In the genomic region with DNA sequence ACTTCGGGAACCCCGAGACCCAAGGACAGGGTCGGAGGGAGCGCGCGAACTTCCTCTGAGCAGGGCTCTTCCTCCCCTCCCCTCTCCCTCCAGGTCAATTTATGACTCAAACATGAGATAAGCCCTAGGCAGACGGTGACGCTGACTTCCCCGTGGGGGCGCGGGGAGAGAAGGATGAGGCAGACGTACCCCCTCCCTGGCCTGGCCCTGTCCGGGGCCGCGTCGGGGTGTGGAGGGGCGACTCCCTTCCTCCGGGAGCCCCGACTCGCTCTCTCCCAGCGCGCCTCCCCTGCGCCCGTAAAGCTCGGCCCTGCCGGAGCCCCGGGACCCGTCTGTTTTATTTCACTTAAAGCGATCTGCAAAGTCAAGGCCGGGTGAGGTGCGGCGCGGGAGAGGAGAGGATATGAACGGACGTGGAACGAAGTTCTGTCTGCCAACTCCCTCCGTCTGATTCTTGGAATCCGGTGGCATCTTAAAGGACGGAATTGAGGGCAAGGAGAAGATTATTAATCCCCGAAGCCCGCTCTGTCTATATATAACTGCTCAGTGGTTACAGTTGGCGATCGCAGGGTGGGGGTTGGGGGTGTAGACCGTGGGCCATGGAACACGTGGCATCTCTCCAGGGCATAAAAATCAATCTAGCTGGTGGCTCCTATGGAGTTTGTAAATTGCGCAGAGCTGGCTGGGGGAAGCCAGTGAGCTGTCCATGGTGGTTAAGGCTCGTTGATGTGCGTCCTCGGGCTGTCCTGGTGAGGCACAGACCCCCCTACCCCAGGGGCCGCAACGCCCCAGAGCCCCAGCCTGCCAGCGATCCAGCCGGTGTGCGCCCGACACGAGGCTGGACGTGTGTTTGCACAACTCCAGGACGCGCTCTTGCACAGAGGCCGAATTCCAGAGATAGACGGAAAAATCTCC, we compare ENCODE assay signal across 8 cellular contexts. TPM values are rescaled to one million over a fixed set of nuclear protein-coding genes. Genes with fewer than 3 reads are reported as not detected.
DNase-seq lines count a peak whose midpoint lies in the region; ATAC-seq, FAIRE-seq and TF ChIP-seq lines count a peak whose summit lies in the region.

No MANE protein-coding gene starts in this region.

- peak overlapping the region; percentile 46 for H3K4me3 ChIP-seq in K562
- peak overlapping the region; percentile 3 for H3K4me3 ChIP-seq in lower lobe of right lung
- H3K4me3 ChIP-seq in dorsolateral prefrontal cortex = peak overlapping the region in 24 of 59 donors; percentile 6 to 44 (median 26)

- in situ Hi-C loops in K562 (cut with MboI) = loop anchor here (10.0 kb wide), 1 partner anchor 199 kb away; no protein-coding TSS in a partner anchor

- FAIRE-seq in K562 (lab: Jason Lieb, UNC) = peak; percentile 85

- ATAC-seq in K562 (peak; percentile 90), lower lobe of right lung (peak; percentile 46 to 47), HG03039 (IDR thresholded peaks at IDR 0.05; ENCODE audit: unreplicated experiment) (no peak)

- H3K27ac ChIP-seq in K562 (ENCODE audit: extremely low read depth, low read depth, low read length) (0 out of 3 replicates have a peak overlapping the region, but pooled peaks have one; percentile 25), lower lobe of right lung (no peak overlapping the region), dorsolateral prefrontal cortex (no peak overlapping the region)

- POLR2A ChIA-PET in K562 (lab: Yijun Ruan, JAX) = interaction anchor here (0.5 to 1.9 kb wide), 4 partner anchors 9 to 792 kb away, joined by 3 to 6 read pairs (median 4); no protein-coding TSS in a partner anchor

- WGBS in K562 (ENCODE audit: insufficient coverage, low coverage, missing lambda C conversion rate) = 21% methylated on average over 43 of the region's 61 CpGs

- peak overlapping the region; percentile 74 for H3K4me2 ChIP-seq in K562 (ENCODE audit: insufficient read depth, low read length)

- peak in 1 of 2 experiments; percentile 19; a peak in 1 of 4 replicates for TF ChIP-seq RAD21 in K562 (CRISPR knock-in tag; conservative IDR thresholded peaks at IDR 0.05 in 1 of 2, IDR thresholded peaks at IDR 0.05 in 1 of 2)

- no peaks in the 10 kb centered on the region for H3K9me3 Mint-ChIP-seq in HFFc6

- peak overlapping the region; percentile 88 for H2AFZ ChIP-seq in K562 (ENCODE audit: low read depth, low read length)

- no peaks in the 10 kb centered on the region for H3K9me1 ChIP-seq in K562 (ENCODE audit: control insufficient read depth, insufficient read depth, low read length)

- H3K4me1 ChIP-seq in K562 (replicated peaks in 1 of 2; ENCODE audit: control insufficient read depth in 2 of 2, insufficient read depth in 2 of 2, low read length in 2 of 2) (peaks cover 2 to 17% of the 10 kb centered on the region in 2 experiments; a peak in 2 of 5 replicates), lower lobe of right lung (peaks cover 14% of the 10 kb centered on the region)

- TF ChIP-seq CTCF in HFFc6 (IDR thresholded peaks at IDR 0.05) (no peak), K562 (IDR thresholded peaks at IDR 0.05 in 2 of 3, conservative IDR thresholded peaks at IDR 0.05 in 1 of 3; ENCODE audit: insufficient read depth in 2 of 3, low read depth in 1 of 3, low read length in 3 of 3) (0 out of 6 replicates have a peak, but pooled peaks of 1 of the 3 experiments have one; percentile 2), lower lobe of right lung (IDR thresholded peaks at IDR 0.05) (no peak), dorsolateral prefrontal cortex (IDR thresholded peaks at IDR 0.05 in 54 of 56, conservative IDR thresholded peaks at IDR 0.05 in 2 of 56; ENCODE audit: low read depth in 1 of 56, partially characterized antibody in 56 of 56) (no peak)

- H3K27me3 Mint-ChIP-seq in HFFc6 (ENCODE audit: insufficient read depth) = peaks cover 20% of the 10 kb centered on the region

- DNase-seq in A172 (ENCODE audit: low spot score) (peak; percentile 47), HFFc6 (peak; percentile 27), K562 (ENCODE audit: extremely low read depth in 1 of 4, low spot score in 3 of 4) (peak; percentile 66 to 85 (median 72)), lower lobe of right lung (no peak), dorsolateral prefrontal cortex (no peak), HCEC 1CT (no peak), C1 segment of cervical spinal cord (lab: John Stamatoyannopoulos, UW) (no peak)

- H3K27me3 ChIP-seq in K562 (ENCODE audit: control insufficient read depth in 2 of 2, insufficient read depth in 2 of 2, low read length in 2 of 2) = peaks cover 4 to 7% of the 10 kb centered on the region in 2 experiments; a peak in 3 of 5 replicates
- peaks cover 73% of the 10 kb centered on the region for H3K27me3 ChIP-seq in lower lobe of right lung (ENCODE audit: low read depth)
- H3K27me3 ChIP-seq in dorsolateral prefrontal cortex = peaks cover 2 to 82% (median 54%) of the 10 kb centered on the region in 45 donors

- TF ChIP-seq POLR2A in K562 (conservative IDR thresholded peaks at IDR 0.05) = no peak

- no peaks in the 10 kb centered on the region for H3K36me3 Mint-ChIP-seq in HFFc6 (ENCODE audit: low read depth)

- no peaks in the 10 kb centered on the region for H3K79me2 ChIP-seq in K562 (ENCODE audit: control insufficient read depth, insufficient read depth, low read length)

- H3K4me3 Mint-ChIP-seq in HFFc6 = peak overlapping the region; percentile 88

- CTCF ChIA-PET in K562 (lab: Yijun Ruan, JAX; ENCODE audit: low intra/inter-chr PET ratio) = no interaction called here

- H3K9me3 ChIP-seq in K562 (replicated peaks; ENCODE audit: control insufficient read depth, insufficient read depth, low read depth, low read length) (no peaks in the 10 kb centered on the region), lower lobe of right lung (no peaks in the 10 kb centered on the region)

- peak overlapping the region; percentile 40 to 44; a peak in 3 of 4 replicates for H3K9ac ChIP-seq in K562 (ENCODE audit: insufficient read depth in 1 of 2, low read depth in 2 of 2, low read length in 2 of 2)

- no peaks in the 10 kb centered on the region for H3K36me3 ChIP-seq in K562 (ENCODE audit: control insufficient read depth, insufficient read depth, low read length)
- no peaks in the 10 kb centered on the region for H3K36me3 ChIP-seq in lower lobe of right lung

- H4K20me1 ChIP-seq in K562 (replicated peaks; ENCODE audit: control insufficient read depth, insufficient read depth, low read length) = no peaks in the 10 kb centered on the region

- H3K4me1 Mint-ChIP-seq in HFFc6 (ENCODE audit: low read depth) = peaks cover 56% of the 10 kb centered on the region

- no TSS peak for BruUV-seq in K562 (replicated peaks; lab: Mats Ljungman, UMichigan)

- intact Hi-C loops in K562 (cut with micrococcal nuclease) = no loop called here
- intact Hi-C loops in lower lobe of right lung (cut with DNase I) = no loop called here
- intact Hi-C loops in dorsolateral prefrontal cortex (cut with DNase I) = no loop called here

- H3K27ac Mint-ChIP-seq in HFFc6 = 0 out of 2 replicates have a peak overlapping the region, but pooled peaks have one; percentile 28

- no peak; the same call in 1 of the 2 replicates for TF ChIP-seq EP300 in K562 (IDR thresholded peaks at IDR 0.05; ENCODE audit: low read length)

TF ChIP-seq in K562, 482 proteins besides CTCF, POLR2A, EP300 and RAD21 (continues in another document):
- TF ChIP-seq, protein P1, sequence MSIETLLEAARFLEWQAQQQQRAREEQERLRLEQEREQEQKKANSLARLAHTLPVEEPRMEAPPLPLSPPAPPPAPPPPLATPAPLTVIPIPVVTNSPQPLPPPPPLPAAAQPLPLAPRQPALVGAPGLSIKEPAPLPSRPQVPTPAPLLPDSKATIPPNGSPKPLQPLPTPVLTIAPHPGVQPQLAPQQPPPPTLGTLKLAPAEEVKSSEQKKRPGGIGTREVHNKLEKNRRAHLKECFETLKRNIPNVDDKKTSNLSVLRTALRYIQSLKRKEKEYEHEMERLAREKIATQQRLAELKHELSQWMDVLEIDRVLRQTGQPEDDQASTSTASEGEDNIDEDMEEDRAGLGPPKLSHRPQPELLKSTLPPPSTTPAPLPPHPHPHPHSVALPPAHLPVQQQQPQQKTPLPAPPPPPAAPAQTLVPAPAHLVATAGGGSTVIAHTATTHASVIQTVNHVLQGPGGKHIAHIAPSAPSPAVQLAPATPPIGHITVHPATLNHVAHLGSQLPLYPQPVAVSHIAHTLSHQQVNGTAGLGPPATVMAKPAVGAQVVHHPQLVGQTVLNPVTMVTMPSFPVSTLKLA (conservative IDR thresholded peaks at IDR 0.05) = peak; percentile 26 to 47; a peak in 2 of 4 replicates
- TF ChIP-seq SPI1 (IDR thresholded peaks at IDR 0.05; ENCODE audit: borderline replicate concordance, low read depth, low read length) (peak; percentile 61; the same call in 1 of the 2 replicates), ZNF12 (CRISPR knock-in tag; IDR thresholded peaks at IDR 0.05) (no peak), NR2F6 (CRISPR knock-in tag; IDR thresholded peaks at IDR 0.05) (no peak), ZNF444 (CRISPR knock-in tag; IDR thresholded peaks at IDR 0.05) (no peak), ZNF3 (CRISPR knock-in tag; IDR thresholded peaks at IDR 0.05) (no peak), SMC3 (conservative IDR thresholded peaks at IDR 0.05; ENCODE audit: insufficient read depth, low read depth, low read length) (no peak)

RNA-seq across cellular contexts. Expression of a gene that starts 2.9 kb away (rescaled TPM):
- total RNA-seq in A172 (2014; rRNA removed; shearing (Covaris generic)) = 0.41 and 3.1 TPM in 2 replicates
- 1 to 10 TPM in 3 of 6 experiments, under 1 TPM in 3; 0.59 to 1.3 (median 1.0) TPM for total RNA-seq in HFFc6 (2021; fragmentation: NEBNext Ultra II Directional; extraction: Animal tissue kit (Norgen Biotek cat#: 25700))
- 2.9 and 3.2 TPM in 2 replicates for total RNA-seq in K562 (2011; cell fraction: chromatin; rRNA removed; ENCODE audit: low replicate concordance)
- total RNA-seq in K562 (2011; cell fraction: nucleolus; rRNA removed) = 1.6 and 4.0 TPM in 2 replicates
- total RNA-seq in K562 (2011; cell fraction: nucleoplasm; rRNA removed) = 2.7 and 3.4 TPM in 2 replicates
- total RNA-seq in K562 (2014; rRNA removed) = 0.91 and 1.2 TPM in 2 replicates
- 0.40 and 0.54 TPM in 2 replicates for total RNA-seq in K562 (2014; rRNA removed; fragmentation: Illumina TruSeq; extraction: Trizol)
- 0.23 and 0.51 TPM in 2 replicates for total RNA-seq in K562 (2015; rRNA removed; fragmentation: Illumina TruSeq; extraction: Trizol)
- 0.78 and 0.98 TPM in 2 replicates for total RNA-seq in K562 (2021)
- polyA plus RNA-seq in K562 (2011; rRNA removed) = 1.1 and 2.5 TPM in 2 replicates
- polyA plus RNA-seq in K562 (2011; cell fraction: cytosol; rRNA removed) = 1.7 and 5.0 TPM in 2 replicates
- polyA plus RNA-seq in K562 (2011; cell fraction: nucleus; rRNA removed) = 1.7 and 2.2 TPM in 2 replicates
- 1.2 and 1.4 TPM in 2 replicates for polyA plus RNA-seq in K562 (2012)
- 0.68 and 0.85 TPM in 2 replicates for polyA plus RNA-seq in K562 (2014; fragmentation: Illumina TruSeq; extraction: Trizol)
- polyA plus RNA-seq in K562 (2014; fragmentation: Nextera tagmentation; extraction: Ambion mirVana) = under 1 TPM; 0.14 TPM
- 0.74 and 1.2 TPM in 2 replicates for polyA plus RNA-seq in K562 (2014; rRNA removed)
- 0.60 and 2.7 TPM in 2 replicates for polyA minus RNA-seq in K562 (2011; rRNA and poly(A)+ RNA removed)
- polyA minus RNA-seq in K562 (2011; cell fraction: cytosol; rRNA and poly(A)+ RNA removed) = not detected in 2 replicates
- polyA minus RNA-seq in K562 (2011; cell fraction: nucleus; rRNA and poly(A)+ RNA removed) = 2.0 and 2.6 TPM in 2 replicates
- 0.21 TPM for total RNA-seq in lower lobe of right lung
- 1 to 10 TPM in 117 of 120 experiments, under 1 TPM in 3; 0.54 to 10.0 (median 4.6) TPM for total RNA-seq in dorsolateral prefrontal cortex

Comparison
In these comparisons a context has a peak if more than half of its experiments do, and no peak if none do; other contexts are left out.
1. DNase-seq: peak in A172 (single experiment), HFFc6 (single experiment) and K562 (4 of 4); none in lower lobe of right lung (single experiment), dorsolateral prefrontal cortex (0 of 10), HCEC 1CT (single experiment) and C1 segment of cervical spinal cord (0 of 14).